In the genomic region with DNA sequence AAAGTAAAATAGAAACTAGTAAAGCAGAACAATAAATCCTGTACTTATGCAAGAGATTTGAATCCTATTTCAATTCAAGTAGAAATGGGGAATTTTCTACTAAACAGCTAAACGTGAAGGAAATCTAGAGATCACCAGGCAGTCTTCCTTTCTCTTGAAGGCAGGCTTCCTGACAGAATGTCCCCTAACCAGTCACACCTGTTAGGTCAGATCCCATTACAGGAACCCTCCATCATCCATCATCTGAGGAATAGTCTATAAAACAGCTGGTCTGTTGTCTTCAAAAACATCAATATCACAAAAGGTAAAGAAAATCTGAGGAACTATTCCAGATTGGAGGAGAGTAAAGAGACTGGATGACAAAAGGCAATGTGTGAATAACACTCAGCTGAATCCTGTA, we compare ENCODE assay signal across 22 cellular contexts. TPM values are rescaled to one million over a fixed set of nuclear protein-coding genes. Genes with fewer than 3 reads are reported as not detected.
DNase-seq lines count a peak whose midpoint lies in the region; ATAC-seq and TF ChIP-seq lines count a peak whose summit lies in the region.
"Had no signal": no experiment of that assay in that cellular context is flagged by ENCODE, and none has a peak within 500 bp of the region (broad histone marks: within the 10 kb centered on the region; RNA-seq: fewer than 3 reads in every experiment).

No MANE protein-coding gene starts in this region.

- H2BK120ac ChIP-seq in mesendoderm (ENCODE audit: low read depth, low read length) = no peak overlapping the region

- H3K23ac ChIP-seq in mesendoderm (ENCODE audit: low read length) = no peak overlapping the region

- ATAC-seq in HCT116 = no peak
- ATAC-seq in WTC11 = peak; percentile 72
- no peak for ATAC-seq in Right ventricle myocardium inferior
- ATAC-seq in GM18502 (IDR thresholded peaks at IDR 0.05; ENCODE audit: poor library complexity, unreplicated experiment) = no peak
- ATAC-seq: left ventricle myocardium superior, right lobe of liver had no signal

- TF ChIP-seq CTCF in HCT116 (IDR thresholded peaks at IDR 0.05 in 2 of 3, conservative IDR thresholded peaks at IDR 0.05 in 1 of 3; ENCODE audit: borderline replicate concordance in 1 of 3, insufficient read depth in 1 of 3, low read depth in 2 of 3, low read length in 2 of 3) = no peak
- no peak for TF ChIP-seq CTCF in WTC11 (IDR thresholded peaks at IDR 0.05)
- TF ChIP-seq CTCF in chondrocyte (IDR thresholded peaks at IDR 0.05) = no peak

- H3K4me1 Mint-ChIP-seq in WTC11 (peaks cover 38% of the 10 kb centered on the region), chondrocyte (ENCODE audit: low read depth) (no peaks in the 10 kb centered on the region)

- CTCF ChIA-PET in HCT116 (lab: Charles Lee) = interaction anchor here (1.2 kb wide), 1 partner anchor 137 kb away, joined by 3 read pairs; no protein-coding TSS in a partner anchor
- CTCF ChIA-PET in WTC11 (lab: Charles Lee) = no interaction called here

- no peak overlapping the region for H2AFZ ChIP-seq in HCT116 (ENCODE audit: low read depth, low read length, poor library complexity, severe bottlenecking)

- no peak overlapping the region for H4K5ac ChIP-seq in mesendoderm (ENCODE audit: low read length)

- H3K27me3 Mint-ChIP-seq in WTC11 (ENCODE audit: low read depth) = no peaks in the 10 kb centered on the region
- H3K27me3 Mint-ChIP-seq in chondrocyte (ENCODE audit: low read depth) = no peaks in the 10 kb centered on the region

- H3K9ac ChIP-seq in HCT116 (ENCODE audit: low read length) = no peak overlapping the region
- no peak overlapping the region for H3K9ac ChIP-seq in mesendoderm (ENCODE audit: low read length)

- no CpG with 5 or more reads among the region's 1 CpG for WGBS in mesendoderm (ENCODE audit: extremely low coverage, insufficient coverage, low lambda C conversion rate)

- peak; percentile 33 for DNase-seq in CD1c-positive myeloid dendritic cell (ENCODE audit: extremely low spot score)
- DNase-seq in HCT116 (ENCODE audit: low read depth, low spot score) = no peak
- DNase-seq in WTC11 (ENCODE audit: low spot score) = no peak
- peak; percentile 62 for DNase-seq in mesendoderm
- DNase-seq in Right ventricle myocardium inferior (ENCODE audit: missing footprints) = no peak
- DNase-seq in chondrocyte (ENCODE audit: low spot score) = no peak
- no peak for DNase-seq in RPMI8226
- DNase-seq: activated CD4-positive, alpha-beta T cell treated with anti-CD3 and anti-CD28 coated beads, Interleukin-2, amount 50 U/mL, for 1 hour; activated naive CD4-positive, alpha-beta T cell treated with Interleukin-2 at 50 U/mL for 16 hours; COR-L47; foreskin melanocyte; H7; KBM-7; left ventricle myocardium superior; NCI-H1105; NCI-H446; right lobe of liver; stimulated activated CD4-positive, alpha-beta T cell treated with anti-CD3 and anti-CD28 coated beads, Interleukin-2, amount 100 ng/mL, for 24 hours; T-helper 9 cell had no signal

- H3K56ac ChIP-seq in mesendoderm (ENCODE audit: low read length) = no peak overlapping the region

- H3K27ac Mint-ChIP-seq in WTC11 (no peak overlapping the region; the same call in 1 of the 2 replicates), chondrocyte (ENCODE audit: unreplicated experiment) (no peak overlapping the region)

- no peaks in the 10 kb centered on the region for H3K9me2 ChIP-seq in HCT116 (ENCODE audit: insufficient read depth)

- RAD21 ChIA-PET in HCT116 (lab: Charles Lee; ENCODE audit: low non-redundant PET in 1 of 2, low total read pairs in 2 of 2, uncharacterized antibody in 2 of 2, unreplicated experiment in 2 of 2) = interaction anchor here in 1 of 2 experiments (0.5 kb wide), 1 partner anchor 101 kb away, joined by 3 read pairs; no protein-coding TSS in a partner anchor

- no TSS peak for BruUV-seq in HCT116 (replicated peaks; lab: Mats Ljungman, UMichigan)

- TF ChIP-seq POLR2A in HCT116 (IDR thresholded peaks at IDR 0.05; ENCODE audit: borderline replicate concordance, extremely low read depth, insufficient read depth, insufficient read length) = no peak

- no peaks in the 10 kb centered on the region; the same call in 1 of the 2 replicates for H4K20me1 ChIP-seq in HCT116 (ENCODE audit: insufficient read depth)

- H3K4ac ChIP-seq in mesendoderm (ENCODE audit: low read depth, low read length) = no peak overlapping the region

- no peak overlapping the region for H3K4me3 ChIP-seq in HCT116 (replicated peaks in 1 of 2; ENCODE audit: low read depth in 1 of 2, low read length in 2 of 2)
- H3K4me3 ChIP-seq in mesendoderm (ENCODE audit: low read length) = no peak overlapping the region
- H3K4me3 ChIP-seq: ascending aorta, right lobe of liver, vagina had no signal

- no peak overlapping the region for H3K27ac ChIP-seq in HCT116 (ENCODE audit: low read depth, low read length)
- no peak overlapping the region for H3K27ac ChIP-seq in mesendoderm (ENCODE audit: low read depth, low read length)
- H3K27ac ChIP-seq: ascending aorta, right lobe of liver, vagina had no signal

- H3K36me3 Mint-ChIP-seq in WTC11 = peaks cover 23% of the 10 kb centered on the region
- H3K36me3 Mint-ChIP-seq in chondrocyte (ENCODE audit: low read depth) = peaks cover 4% of the 10 kb centered on the region

- no peak overlapping the region for H3K18ac ChIP-seq in mesendoderm (ENCODE audit: low read length)

- H3K36me3 ChIP-seq in HCT116 (ENCODE audit: control insufficient read depth in 1 of 2, insufficient read depth in 2 of 2, low read length in 2 of 2) (no peaks in the 10 kb centered on the region), mesendoderm (ENCODE audit: control insufficient read depth, insufficient read depth, low read length) (no peaks in the 10 kb centered on the region)
- H3K36me3 ChIP-seq: ascending aorta, right lobe of liver, vagina had no signal

- intact Hi-C loops in HCT116 (cut with micrococcal nuclease) = no loop called here
- intact Hi-C loops in Right ventricle myocardium inferior (cut with DNase I) = no loop called here

- no peak overlapping the region for H2BK15ac ChIP-seq in mesendoderm (replicated peaks; ENCODE audit: low read depth)

- H3K4me1 ChIP-seq in HCT116 (ENCODE audit: control insufficient read depth in 1 of 2, insufficient read depth in 2 of 2, low read length in 2 of 2) = peaks cover 14 to 24% of the 10 kb centered on the region in 2 experiments
- H3K4me1 ChIP-seq in mesendoderm (ENCODE audit: control insufficient read depth, low read depth, low read length) = peaks cover 3% of the 10 kb centered on the region
- H3K4me1 ChIP-seq: ascending aorta, right lobe of liver, vagina had no signal

- no peaks in the 10 kb centered on the region for H3K9me3 ChIP-seq in HCT116 (ENCODE audit: control insufficient read depth in 1 of 2, insufficient read depth in 1 of 2, low read depth in 1 of 2, low read length in 2 of 2)
- H3K9me3 ChIP-seq: ascending aorta, right lobe of liver, vagina had no signal

- H3K4me3 Mint-ChIP-seq in WTC11 (no peak overlapping the region; the same call in 1 of the 2 replicates), chondrocyte (ENCODE audit: unreplicated experiment) (no peak overlapping the region)

- POLR2A ChIA-PET in HCT116 (lab: Charles Lee) = no interaction called here
- POLR2A ChIA-PET in WTC11 (lab: Charles Lee) = no interaction called here

- H2AK5ac ChIP-seq in mesendoderm (ENCODE audit: low read length) = no peak overlapping the region

- H3K9me3 Mint-ChIP-seq in WTC11 = peaks cover 19% of the 10 kb centered on the region
- peaks cover 3% of the 10 kb centered on the region for H3K9me3 Mint-ChIP-seq in chondrocyte (ENCODE audit: low read depth)

- no peak overlapping the region for H2BK5ac ChIP-seq in mesendoderm (ENCODE audit: low read length)

- no peak overlapping the region for H4K8ac ChIP-seq in mesendoderm (ENCODE audit: low read depth, low read length)

- no peaks in the 10 kb centered on the region for H3K79me1 ChIP-seq in mesendoderm (ENCODE audit: low read length)

- H3K27me3 ChIP-seq in HCT116 (ENCODE audit: insufficient read depth, low read length) = no peaks in the 10 kb centered on the region
- H3K27me3 ChIP-seq in mesendoderm (ENCODE audit: insufficient read depth, low read length, poor library complexity) = no peaks in the 10 kb centered on the region
- H3K27me3 ChIP-seq: ascending aorta, right lobe of liver, vagina had no signal

- peaks cover 96% of the 10 kb centered on the region for H3K79me2 ChIP-seq in HCT116 (ENCODE audit: insufficient read depth, low read length)
- peaks cover 18% of the 10 kb centered on the region for H3K79me2 ChIP-seq in mesendoderm (ENCODE audit: control insufficient read depth, insufficient read depth, low read length)

- peak overlapping the region; percentile 33; the same call in 1 of the 2 replicates for H3K4me2 ChIP-seq in HCT116 (ENCODE audit: low read length)
- H3K4me2 ChIP-seq in mesendoderm (ENCODE audit: low read length) = no peak overlapping the region

- no peak for TF ChIP-seq RAD21 in HCT116 (IDR thresholded peaks at IDR 0.05; ENCODE audit: low read depth)

TF ChIP-seq in HCT116, 20 proteins besides CTCF, POLR2A, EP300 and RAD21:
- TF ChIP-seq ZNF274 (IDR thresholded peaks at IDR 0.05; ENCODE audit: low read depth, low read length) (no peak), ZFX (IDR thresholded peaks at IDR 0.05) (no peak), JUND (IDR thresholded peaks at IDR 0.05) (peak; percentile 21; the same call in 1 of the 2 replicates), SP1 (IDR thresholded peaks at IDR 0.05; ENCODE audit: low read depth) (peak; percentile 46; the same call in 1 of the 2 replicates), EZH2phosphoT487 (IDR thresholded peaks at IDR 0.05; ENCODE audit: borderline replicate concordance) (no peak), SIN3A (IDR thresholded peaks at IDR 0.05; ENCODE audit: low read depth) (no peak)

TF ChIP-seq in WTC11, 78 proteins besides CTCF, POLR2A, EP300 and RAD21 (continues in another document):
- no peak for TF ChIP-seq PREB (CRISPR knock-in tag; IDR thresholded peaks at IDR 0.05; ENCODE audit: borderline replicate concordance)

RNA-seq across cellular contexts. Expression of gene USP6NL, which starts 23.6 kb away (rescaled TPM):
- 24.6 TPM for total RNA-seq in HCT116 (2021; ENCODE audit: unreplicated experiment)
- 8.6 and 11.1 TPM in 2 replicates for polyA plus RNA-seq in HCT116 (2012)
- total RNA-seq in WTC11 (2021) = 19.5 to 21.4 TPM (median 20.1 TPM) in 3 replicates
- 19.8 TPM for polyA plus RNA-seq in mesendoderm (2013, experiment 1 of 2)
- 19.1 TPM for polyA plus RNA-seq in mesendoderm (2013, experiment 2 of 2)
- total RNA-seq in Right ventricle myocardium inferior = 6.4 TPM
- 11.7 to 12.3 TPM (median 12.3 TPM) in 3 replicates for total RNA-seq in chondrocyte

Comparison
In these comparisons a context has a peak if more than half of its experiments do, and no peak if none do; other contexts are left out.
1. DNase-seq: peak in CD1c-positive myeloid dendritic cell (single experiment) and mesendoderm (single experiment); none in HCT116 (single experiment), WTC11 (single experiment), Right ventricle myocardium inferior (single experiment), chondrocyte (single experiment) and RPMI8226 (single experiment).